ENCODE assay signal across 25 cellular contexts in the genomic region with DNA sequence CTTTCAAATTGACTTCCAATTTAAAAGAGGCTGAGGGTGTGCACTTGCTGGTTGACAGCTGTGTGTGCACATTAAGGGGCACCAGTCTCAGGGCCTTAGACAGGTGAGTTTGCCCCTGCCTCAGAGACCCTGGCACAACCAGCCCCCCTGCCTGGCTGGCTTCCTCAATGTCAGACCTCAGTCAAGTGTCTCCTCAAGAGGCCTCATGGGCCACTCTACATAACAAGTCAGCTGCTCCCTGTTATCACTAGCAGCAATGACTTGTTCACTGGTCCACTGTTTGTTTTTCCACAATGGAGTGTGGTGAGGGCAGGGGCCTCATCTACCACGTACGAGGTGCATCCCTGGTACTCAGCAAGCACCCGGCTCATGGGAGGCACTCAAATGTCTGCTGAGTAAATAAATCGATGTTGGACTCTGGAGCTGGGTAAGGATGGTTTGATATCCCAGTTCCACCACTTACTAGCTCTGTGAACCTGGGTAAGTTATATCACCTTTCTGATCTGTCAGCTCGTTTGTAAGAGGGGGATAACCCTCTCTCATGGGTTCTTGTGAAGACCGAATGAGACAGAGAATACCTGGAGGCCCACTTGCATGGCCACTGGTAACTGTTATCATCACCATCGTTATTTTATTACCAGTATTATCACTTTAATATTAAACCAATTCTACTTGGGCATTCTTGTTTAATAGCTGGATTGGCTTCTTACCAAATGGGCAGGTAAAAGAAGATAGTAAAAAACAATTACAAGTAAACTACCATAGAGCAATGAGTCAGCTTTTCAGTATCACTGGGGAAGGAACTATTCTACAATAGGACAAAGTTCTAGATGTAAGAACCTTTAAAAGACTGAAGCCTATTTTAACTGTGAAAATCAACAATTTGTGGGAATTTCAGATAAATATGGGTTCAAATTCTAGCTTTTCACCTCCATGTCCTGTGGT.
DNase-seq lines count a peak whose midpoint lies in the region; ATAC-seq, FAIRE-seq and TF ChIP-seq lines count a peak whose summit lies in the region.
"Had no signal": no experiment of that assay in that cellular context is flagged by ENCODE, and none has a peak within 500 bp of the region (broad histone marks: within the 10 kb centered on the region; RNA-seq: fewer than 3 reads in every experiment).

No MANE protein-coding gene starts in this region.

- no peak overlapping the region for H3K4me3 ChIP-seq in endothelial cell of umbilical vein (replicated peaks in 1 of 3; ENCODE audit: insufficient read depth in 1 of 3, low read depth in 1 of 3, low read length in 3 of 3)
- H3K4me3 ChIP-seq in vagina: no peak overlapping the region
- H3K4me3 ChIP-seq: suprapubic skin had no signal

- no peaks in the 10 kb centered on the region for H3K4me1 ChIP-seq in endothelial cell of umbilical vein (ENCODE audit: control insufficient read depth, extremely low read depth, insufficient read depth, low read length)
- peaks cover 57% of the 10 kb centered on the region for H3K4me1 ChIP-seq in vagina
- H3K4me1 ChIP-seq: foreskin keratinocyte had no signal

- peaks cover 37% of the 10 kb centered on the region for H3K36me3 Mint-ChIP-seq in activated CD8-positive, alpha-beta memory T cell treated with anti-CD3 and anti-CD28 coated beads, Interleukin-2, amount 10 ng/mL, durations not matched to agents 7 days and 5 days

- dilution Hi-C loops in endothelial cell of umbilical vein (cut with MboI; ENCODE audit: extremely low pct_ligation_motif_present, low sequenced_read_pairs): no loop called here

- no peak overlapping the region for H3K9ac ChIP-seq in endothelial cell of umbilical vein (replicated peaks; ENCODE audit: extremely low read depth, insufficient read depth, low read length)

- TSS peak; percentile 8 for BruUV-seq in endothelial cell of umbilical vein (replicated peaks; lab: Mats Ljungman, UMichigan)

- no peak overlapping the region for H3K4me3 Mint-ChIP-seq in activated CD8-positive, alpha-beta memory T cell treated with anti-CD3 and anti-CD28 coated beads, Interleukin-2, amount 10 ng/mL, durations not matched to agents 7 days and 5 days
- H3K4me3 Mint-ChIP-seq in stimulated activated naive CD8-positive, alpha-beta T cell treated with anti-CD3 and anti-CD28 coated beads, Interleukin-15, amount 100 ng/mL, for 72 hours: no peak overlapping the region
- H3K4me3 Mint-ChIP-seq: activated CD4-positive, alpha-beta T cell treated with anti-CD3 and anti-CD28 coated beads, Interleukin-2, amount 10 ng/mL, durations not matched to agents 7 days and 5 days; activated naive CD8-positive, alpha-beta T cell treated with anti-CD3 and anti-CD28 coated beads, Interleukin-2, amount 10 ng/mL, durations not matched to agents 7 days and 5 days; naive B cell had no signal

- H3K36me3 ChIP-seq in endothelial cell of umbilical vein (ENCODE audit: control insufficient read depth in 2 of 2, extremely low read depth in 1 of 2, insufficient read depth in 2 of 2, low read length in 2 of 2): peaks cover 6 to 40% of the 10 kb centered on the region in 2 experiments
- H3K36me3 ChIP-seq in vagina: peaks cover 0 to 37% of the 10 kb centered on the region in 2 donors

- DNase-seq in activated CD8-positive, alpha-beta memory T cell treated with anti-CD3 and anti-CD28 coated beads, Interleukin-2, amount 10 ng/mL, durations not matched to agents 7 days and 5 days: no peak
- DNase-seq in activated CD8-positive, alpha-beta memory T cell treated with anti-CD3 and anti-CD28 coated beads, Interleukin-2, amount 50 U/mL, for 4 hours: no peak
- DNase-seq in stimulated activated naive CD8-positive, alpha-beta T cell treated with anti-CD3 and anti-CD28 coated beads, Interleukin-15, amount 100 ng/mL, for 72 hours: no peak
- no peak for DNase-seq in stimulated activated naive CD8-positive, alpha-beta T cell treated with anti-CD3 and anti-CD28 coated beads, Interleukin-15, Interleukin-2, amounts not matched to agents 100 U/mL and 50 U/mL, for 24 hours
- no peak for DNase-seq in endothelial cell of umbilical vein (ENCODE audit: low read depth, low spot score)
- no peak for DNase-seq in vagina (ENCODE audit: extremely low spot score in 2 of 2)
- no peak for DNase-seq in stimulated activated CD4-positive, alpha-beta T cell treated with anti-CD3 and anti-CD28 coated beads, Interleukin-2, amount 100 ng/mL, for 24 hours
- no peak for DNase-seq in D341Med (ENCODE audit: low spot score)
- DNase-seq: ACHN; activated CD4-positive, alpha-beta T cell treated with anti-CD3 and anti-CD28 coated beads, Interleukin-2, amount 10 ng/mL, durations not matched to agents 7 days and 5 days; activated naive CD8-positive, alpha-beta T cell treated with anti-CD3 and anti-CD28 coated beads, Interleukin-2, amount 10 ng/mL, durations not matched to agents 7 days and 5 days; C1 segment of cervical spinal cord; foreskin keratinocyte; H7; IMR-90; mesenchymal stem cell; naive B cell; NCI-H1436; NCI-H2171; NCI-H69; stimulated activated CD8-positive, alpha-beta memory T cell treated with anti-CD3 and anti-CD28 coated beads, Interleukin-4, amount 100 ng/mL, for 48 hours had no signal

- H3K9me3 Mint-ChIP-seq in activated CD8-positive, alpha-beta memory T cell treated with anti-CD3 and anti-CD28 coated beads, Interleukin-2, amount 10 ng/mL, durations not matched to agents 7 days and 5 days (ENCODE audit: low read depth): no peaks in the 10 kb centered on the region
- no peaks in the 10 kb centered on the region for H3K9me3 Mint-ChIP-seq in stimulated activated naive CD8-positive, alpha-beta T cell treated with anti-CD3 and anti-CD28 coated beads, Interleukin-15, amount 100 ng/mL, for 72 hours
- H3K9me3 Mint-ChIP-seq: activated naive CD8-positive, alpha-beta T cell treated with anti-CD3 and anti-CD28 coated beads, Interleukin-2, amount 10 ng/mL, durations not matched to agents 7 days and 5 days; naive B cell had no signal

- CTCF ChIA-PET in activated CD8-positive, alpha-beta memory T cell treated with anti-CD3 and anti-CD28 coated beads, Interleukin-2, amount 10 ng/mL, durations not matched to agents 7 days and 5 days (lab: Charles Lee): interaction anchor here (1.1 to 1.3 kb wide), 2 partner anchors 14 to 206 kb away, joined by 4 read pairs; no protein-coding TSS in a partner anchor
- CTCF ChIA-PET in endothelial cell of umbilical vein (lab: Charles Lee): interaction anchor here (1.1 to 2.1 kb wide), 6 partner anchors 12 to 274 kb away, joined by 3 to 8 read pairs (median 3); no protein-coding TSS in a partner anchor

- H3K27me3 Mint-ChIP-seq in activated CD8-positive, alpha-beta memory T cell treated with anti-CD3 and anti-CD28 coated beads, Interleukin-2, amount 10 ng/mL, durations not matched to agents 7 days and 5 days: no peaks in the 10 kb centered on the region
- no peaks in the 10 kb centered on the region for H3K27me3 Mint-ChIP-seq in stimulated activated naive CD8-positive, alpha-beta T cell treated with anti-CD3 and anti-CD28 coated beads, Interleukin-15, amount 100 ng/mL, for 72 hours
- H3K27me3 Mint-ChIP-seq: activated CD4-positive, alpha-beta T cell treated with anti-CD3 and anti-CD28 coated beads, Interleukin-2, amount 10 ng/mL, durations not matched to agents 7 days and 5 days; activated naive CD8-positive, alpha-beta T cell treated with anti-CD3 and anti-CD28 coated beads, Interleukin-2, amount 10 ng/mL, durations not matched to agents 7 days and 5 days; naive B cell had no signal

- no peak overlapping the region for H3K27ac ChIP-seq in endothelial cell of umbilical vein (ENCODE audit: insufficient read depth, low read depth, low read length)
- peak overlapping the region; percentile 87 for H3K27ac ChIP-seq in vagina
- H3K27ac ChIP-seq: foreskin keratinocyte had no signal

- H3K9me3 ChIP-seq in endothelial cell of umbilical vein (replicated peaks; ENCODE audit: control insufficient read depth, insufficient read depth, low read length) (no peaks in the 10 kb centered on the region), vagina (no peaks in the 10 kb centered on the region)
- H3K9me3 ChIP-seq: suprapubic skin had no signal

- no peak overlapping the region for H3K4me2 ChIP-seq in endothelial cell of umbilical vein (ENCODE audit: insufficient read depth, low read length)

- intact Hi-C loops in endothelial cell of umbilical vein (cut with micrococcal nuclease) (no loop called here), vagina (cut with DNase I) (no loop called here)

- peaks cover 2% of the 10 kb centered on the region for H4K20me1 ChIP-seq in endothelial cell of umbilical vein (replicated peaks; ENCODE audit: control insufficient read depth, extremely low read depth, insufficient read depth, low read length)

- FAIRE-seq in endothelial cell of umbilical vein (lab: Jason Lieb, UNC): peak; percentile 38
- FAIRE-seq: G401.6, keratinocyte, urothelium cell line had no signal

- H3K9me1 ChIP-seq in endothelial cell of umbilical vein (replicated peaks; ENCODE audit: control insufficient read depth, extremely low read depth, insufficient read depth, low read length): no peaks in the 10 kb centered on the region

- peaks cover 11% of the 10 kb centered on the region for H3K4me1 Mint-ChIP-seq in activated CD8-positive, alpha-beta memory T cell treated with anti-CD3 and anti-CD28 coated beads, Interleukin-2, amount 10 ng/mL, durations not matched to agents 7 days and 5 days
- H3K4me1 Mint-ChIP-seq in stimulated activated naive CD8-positive, alpha-beta T cell treated with anti-CD3 and anti-CD28 coated beads, Interleukin-15, amount 100 ng/mL, for 72 hours: peaks cover 15% of the 10 kb centered on the region

- peak overlapping the region; percentile 28 for H3K27ac Mint-ChIP-seq in activated CD8-positive, alpha-beta memory T cell treated with anti-CD3 and anti-CD28 coated beads, Interleukin-2, amount 10 ng/mL, durations not matched to agents 7 days and 5 days
- peak overlapping the region; percentile 42 to 57 for H3K27ac Mint-ChIP-seq in stimulated activated naive CD8-positive, alpha-beta T cell treated with anti-CD3 and anti-CD28 coated beads, Interleukin-15, amount 100 ng/mL, for 72 hours
- H3K27ac Mint-ChIP-seq: activated CD4-positive, alpha-beta T cell treated with anti-CD3 and anti-CD28 coated beads, Interleukin-2, amount 10 ng/mL, durations not matched to agents 7 days and 5 days had no signal

- H2AFZ ChIP-seq in endothelial cell of umbilical vein (ENCODE audit: low read depth, low read length): no peak overlapping the region

- H3K27me3 ChIP-seq in endothelial cell of umbilical vein (ENCODE audit: control insufficient read depth in 2 of 2, insufficient read depth in 2 of 2, low read length in 2 of 2) (no peaks in the 10 kb centered on the region), vagina (no peaks in the 10 kb centered on the region)
- H3K27me3 ChIP-seq: foreskin keratinocyte, suprapubic skin had no signal

- peaks cover 2% of the 10 kb centered on the region for H3K79me2 ChIP-seq in endothelial cell of umbilical vein (ENCODE audit: control insufficient read depth, insufficient read depth, low read length)

- POLR2A ChIA-PET in endothelial cell of umbilical vein (lab: Charles Lee): no interaction called here

- no peak for TF ChIP-seq POLR2A in endothelial cell of umbilical vein (IDR thresholded peaks at IDR 0.05; ENCODE audit: low read depth, low read length)
- TF ChIP-seq POLR2A in vagina (IDR thresholded peaks at IDR 0.05): no peak

- no peak for ATAC-seq in activated CD8-positive, alpha-beta memory T cell treated with anti-CD3 and anti-CD28 coated beads, Interleukin-2, amount 10 ng/mL, durations not matched to agents 7 days and 5 days
- no peak for ATAC-seq in stimulated activated naive CD8-positive, alpha-beta T cell treated with anti-CD3 and anti-CD28 coated beads, Interleukin-15, amount 100 ng/mL, for 72 hours
- no peak for ATAC-seq in stimulated activated naive CD8-positive, alpha-beta T cell treated with anti-CD3 and anti-CD28 coated beads, Interleukin-15, Interleukin-2, amounts not matched to agents 100 U/mL and 50 U/mL, for 24 hours
- ATAC-seq: foreskin keratinocyte had no signal

- no peak for TF ChIP-seq CTCF in endothelial cell of umbilical vein (IDR thresholded peaks at IDR 0.05; ENCODE audit: extremely low read depth in 1 of 2, insufficient read depth in 1 of 2, low read depth in 1 of 2, low read length in 2 of 2)
- TF ChIP-seq CTCF in vagina (IDR thresholded peaks at IDR 0.05): no peak
